ENCODE assay signal across 10 cellular contexts in genomic region chr16:10939649-10940206, GRCh38. TPM values are rescaled to one million over a fixed set of nuclear protein-coding genes. Genes with fewer than 3 reads are reported as not detected.
DNase-seq lines count a peak whose midpoint lies in the region; ATAC-seq, FAIRE-seq and TF ChIP-seq lines count a peak whose summit lies in the region.
"Had no signal": no experiment of that assay in that cellular context is flagged by ENCODE, and none has a peak within 500 bp of the region (broad histone marks: within the 10 kb centered on the region; RNA-seq: fewer than 3 reads in every experiment).

No MANE protein-coding gene starts in this region.

- no peak for TF ChIP-seq CTCF in heart right ventricle (IDR thresholded peaks at IDR 0.05)
- TF ChIP-seq CTCF in astrocyte (IDR thresholded peaks at IDR 0.05; ENCODE audit: insufficient read depth, low read depth, low read length), result no peak
- TF ChIP-seq CTCF in type B pancreatic cell (conservative IDR thresholded peaks at IDR 0.05), result no peak
- no peak for TF ChIP-seq CTCF in omental fat pad (IDR thresholded peaks at IDR 0.05)

- H3K9ac ChIP-seq in astrocyte (ENCODE audit: low read length), result no peak overlapping the region

- peaks cover 78% of the 10 kb centered on the region for H3K79me2 ChIP-seq in astrocyte (ENCODE audit: insufficient read depth, low read length)

- no peaks in the 10 kb centered on the region for H3K27me3 ChIP-seq in heart right ventricle
- H3K27me3 ChIP-seq in astrocyte (ENCODE audit: insufficient read depth, low read length), result no peaks in the 10 kb centered on the region

- DNase-seq in heart right ventricle (no peak), left cardiac atrium (no peak), astrocyte (ENCODE audit: low read depth) (no peak), memory B cell (ENCODE audit: low spot score in 2 of 2) (no peak), type B pancreatic cell (ENCODE audit: extremely low spot score, unreplicated experiment) (no peak), iPS-NIHi11 (ENCODE audit: low spot score) (no peak), omental fat pad (ENCODE audit: low spot score) (no peak)
- DNase-seq in activated effector memory CD4-positive, alpha-beta T cell treated with Interleukin-2 at 50 U/mL for 16 hours, result no peak
- DNase-seq: activated CD4-positive, CD25-positive, alpha-beta regulatory T cell treated with anti-CD3 and anti-CD28 coated beads, Interleukin-2, amount 50 U/mL, for 72 hours; Caco-2 had no signal

- peaks cover 0 to 12% (median 0%) of the 10 kb centered on the region in 9 donors for H3K36me3 ChIP-seq in heart right ventricle
- no peaks in the 10 kb centered on the region for H3K36me3 ChIP-seq in astrocyte (ENCODE audit: insufficient read depth, low read length)

- peaks cover 30 to 85% (median 80%) of the 10 kb centered on the region in 9 donors for H3K4me1 ChIP-seq in heart right ventricle
- peaks cover 33% of the 10 kb centered on the region for H3K4me1 ChIP-seq in astrocyte (ENCODE audit: insufficient read depth, low read length)

- peaks cover 68% of the 10 kb centered on the region for H4K20me1 ChIP-seq in astrocyte (ENCODE audit: insufficient read depth, low read length)

- H3K4me1 Mint-ChIP-seq in astrocyte (ENCODE audit: low read depth, unreplicated experiment) (peaks cover 28% of the 10 kb centered on the region), memory B cell (peaks cover 56% of the 10 kb centered on the region), type B pancreatic cell (ENCODE audit: unreplicated experiment) (peaks cover 38% of the 10 kb centered on the region)

- H3K27ac ChIP-seq in heart right ventricle (peak overlapping the region in 9 of 10 donors; percentile 1 to 94 (median 90)), astrocyte (ENCODE audit: low read depth, low read length) (no peak overlapping the region)

- intact Hi-C loops in heart right ventricle (cut with DNase I), result loop anchor here in 2 of 10 donors (5.0 to 10.0 kb wide), 2 partner anchors 112 to 615 kb away; no protein-coding TSS in a partner anchor
- intact Hi-C loops in left cardiac atrium (cut with DNase I), result loop anchor here in 1 of 2 donors (10.0 kb wide), 1 partner anchor 365 kb away; no protein-coding TSS in a partner anchor

- H3K4me2 ChIP-seq in astrocyte (ENCODE audit: low read length), result peak overlapping the region; percentile 97

- H3K27me3 Mint-ChIP-seq in astrocyte (ENCODE audit: low read depth, unreplicated experiment) (no peaks in the 10 kb centered on the region), memory B cell (no peaks in the 10 kb centered on the region), type B pancreatic cell (no peaks in the 10 kb centered on the region)

- peak overlapping the region in 9 of 10 donors; percentile 50 to 89 (median 82) for H3K4me3 ChIP-seq in heart right ventricle
- H3K4me3 ChIP-seq in astrocyte (ENCODE audit: insufficient read depth, low read depth, low read length), result peak overlapping the region; percentile 64

- H3K36me3 Mint-ChIP-seq in astrocyte (ENCODE audit: low read depth, unreplicated experiment) (peaks cover 15% of the 10 kb centered on the region), memory B cell (peaks cover 7% of the 10 kb centered on the region), type B pancreatic cell (peaks cover 11% of the 10 kb centered on the region)

- H3K4me3 Mint-ChIP-seq in astrocyte (ENCODE audit: unreplicated experiment) (peak overlapping the region; percentile 95), memory B cell (peak overlapping the region; percentile 92), type B pancreatic cell (peak overlapping the region; percentile 95)

- no peak for FAIRE-seq in astrocyte (lab: Jason Lieb, UNC)

- ATAC-seq in heart right ventricle (no peak), left cardiac atrium (no peak), memory B cell (ENCODE audit: low read depth) (no peak), omental fat pad (ENCODE audit: low FRiP score) (no peak)

- H3K27ac Mint-ChIP-seq in astrocyte (ENCODE audit: unreplicated experiment), result no peak overlapping the region
- peak overlapping the region; percentile 91 for H3K27ac Mint-ChIP-seq in memory B cell
- H3K27ac Mint-ChIP-seq in type B pancreatic cell, result no peak overlapping the region

- WGBS in heart right ventricle, 2 donors, result 72 to 81% methylated on average over 7 of the region's 7 CpGs

- no peaks in the 10 kb centered on the region for H3K9me3 ChIP-seq in heart right ventricle
- H3K9me3 ChIP-seq in astrocyte (ENCODE audit: insufficient read depth, low read depth, low read length), result no peaks in the 10 kb centered on the region
- H3K9me3 ChIP-seq: Caco-2 had no signal

- no peak overlapping the region for H2AFZ ChIP-seq in astrocyte (ENCODE audit: low read depth, low read length)

- H3K9me3 Mint-ChIP-seq in astrocyte (ENCODE audit: unreplicated experiment) (no peaks in the 10 kb centered on the region), memory B cell (no peaks in the 10 kb centered on the region), type B pancreatic cell (no peaks in the 10 kb centered on the region)

RNA-seq across cellular contexts. Expression of gene DEXI, which starts 2.5 kb away (rescaled TPM):
- 100 to 1,000 TPM in 4 of 10 donors, 10 to 100 TPM in 6; 68.8 to 109 (median 81.6) TPM for total RNA-seq in heart right ventricle
- 100 to 1,000 TPM in 1 of 2 donors, 10 to 100 TPM in 1; 91.4 to 104 TPM for polyA plus RNA-seq in heart right ventricle
- 10 to 100 TPM; 68.5 to 84.9 TPM for total RNA-seq in left cardiac atrium
- total RNA-seq in astrocyte, result 39.8 and 46.6 TPM in 2 replicates
- 36.6 and 37.7 TPM in 2 replicates for total RNA-seq in type B pancreatic cell (ENCODE audit: low replicate concordance)
- total RNA-seq in omental fat pad, result 10 to 100 TPM; 56.8 to 71.5 (median 64.5) TPM

RNA-seq across cellular contexts. Expression of gene CLEC16A, which starts 4.6 kb away (rescaled TPM):
- 10 to 100 TPM; 17.2 to 30.8 (median 23.2) TPM for total RNA-seq in heart right ventricle
- polyA plus RNA-seq in heart right ventricle, result 10 to 100 TPM; 12.1 to 16.7 TPM
- total RNA-seq in left cardiac atrium, result 10 to 100 TPM; 25.5 to 30.2 TPM
- total RNA-seq in astrocyte, result 31.7 and 32.1 TPM in 2 replicates
- 33.4 and 36.8 TPM in 2 replicates for total RNA-seq in type B pancreatic cell (ENCODE audit: low replicate concordance)
- total RNA-seq in omental fat pad, result 10 to 100 TPM; 24.0 to 36.9 (median 29.5) TPM
